In genomic region chr2:222561151-222561550, GRCh38 we compare ENCODE assay signal across 6 cellular contexts.
"Had no signal": no experiment of that assay in that cellular context is flagged by ENCODE, and none has a peak within 500 bp of the region (broad histone marks: within the 10 kb centered on the region; RNA-seq: fewer than 3 reads in every experiment).

No MANE protein-coding gene starts in this region.

- H2AFZ ChIP-seq: GM23248, GM23338 had no signal

- DNase-seq: GOT3 had no signal

- H3K27ac ChIP-seq: GM23248 had no signal

- H3K4me1 ChIP-seq: HAP-1 had no signal

- H3K4me3 ChIP-seq: GM23248, GM23338, HAP-1 had no signal

- H3K9ac ChIP-seq: GM23248 had no signal

- H3K9me3 Mint-ChIP-seq: GM23338, H9, HFFc6 had no signal

- H3K4me3 Mint-ChIP-seq: GM23338, H9, HFFc6 had no signal

- H3K9me3 ChIP-seq: HAP-1 had no signal

- H3K27ac Mint-ChIP-seq: GM23338, H9, HFFc6 had no signal

- H3K4me2 ChIP-seq: GM23338 had no signal
